ENCODE assay signal across 10 cellular contexts in the genomic region with DNA sequence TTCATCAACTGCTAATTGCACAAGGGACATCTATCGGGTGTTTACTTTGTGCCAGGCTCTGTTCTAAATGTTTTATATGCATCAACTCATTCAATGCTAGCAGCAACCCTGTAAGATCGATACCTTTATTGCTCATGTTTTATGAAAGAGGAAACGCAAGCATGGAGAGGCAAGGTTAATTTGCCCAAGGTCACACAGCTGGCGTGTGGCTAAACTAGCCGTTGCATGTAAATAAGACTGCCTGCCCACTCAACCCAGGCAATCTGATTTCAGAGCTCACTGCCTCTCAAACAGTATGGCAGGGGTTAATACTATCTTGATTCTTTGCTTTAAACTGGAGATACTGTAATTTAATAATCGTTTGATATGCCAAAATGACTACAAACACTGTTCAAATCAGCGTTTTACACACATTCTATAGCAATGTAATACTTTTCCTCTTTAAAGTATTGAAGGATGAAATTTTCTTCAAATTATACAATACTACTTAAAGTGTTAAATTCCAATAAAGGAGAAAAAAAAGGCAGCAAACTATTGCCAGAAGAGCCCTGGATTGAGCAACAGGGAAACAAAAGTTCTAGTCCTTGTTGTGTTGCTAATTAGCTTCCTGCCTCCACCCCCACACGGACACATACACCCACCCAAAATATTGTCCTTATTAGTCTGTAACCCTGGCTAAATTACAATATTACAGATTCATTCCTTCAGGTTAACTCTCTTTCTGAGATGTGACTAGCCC. TPM values are rescaled to one million over a fixed set of nuclear protein-coding genes. Genes with fewer than 3 reads are reported as not detected.
A peak's percentile ranks its signal among the peaks of the same experiment; 100 is the strongest.
DNase-seq lines count a peak whose midpoint lies in the region; ATAC-seq and TF ChIP-seq lines count a peak whose summit lies in the region.
"Had no signal": no experiment of that assay in that cellular context is flagged by ENCODE, and none has a peak within 500 bp of the region (broad histone marks: within the 10 kb centered on the region; RNA-seq: fewer than 3 reads in every experiment).

No MANE protein-coding gene starts in this region.

- intact Hi-C loops in natural killer cell (cut with micrococcal nuclease), result no loop called here

- H3K27ac Mint-ChIP-seq in natural killer cell, result no peak overlapping the region

- peaks cover 8% of the 10 kb centered on the region for H3K36me3 Mint-ChIP-seq in natural killer cell

- H3K4me3 Mint-ChIP-seq in natural killer cell, result no peak overlapping the region

- H3K4me3 ChIP-seq in H7 (ENCODE audit: insufficient read depth, low read depth, low read length), result no peak overlapping the region

- ATAC-seq in GM18519 (IDR thresholded peaks at IDR 0.05; ENCODE audit: low FRiP score, unreplicated experiment) (peak; percentile 72), GM21528 (IDR thresholded peaks at IDR 0.05; ENCODE audit: low FRiP score, unreplicated experiment) (peak; percentile 82), HG03442 (IDR thresholded peaks at IDR 0.05; ENCODE audit: unreplicated experiment) (peak; percentile 68), natural killer cell (no peak)

- no peaks in the 10 kb centered on the region for H3K36me3 ChIP-seq in H7 (replicated peaks; ENCODE audit: control insufficient read depth, insufficient read depth, low read length)

- no peak for TF ChIP-seq CTCF in VCaP (conservative IDR thresholded peaks at IDR 0.05)
- TF ChIP-seq CTCF in natural killer cell (IDR thresholded peaks at IDR 0.05), result no peak

- H3K4me1 Mint-ChIP-seq in natural killer cell, result no peaks in the 10 kb centered on the region

- peaks cover 0 to 5% of the 10 kb centered on the region in 2 donors for H3K9me3 Mint-ChIP-seq in natural killer cell

- H3K27me3 Mint-ChIP-seq in natural killer cell (ENCODE audit: low read depth in 2 of 2), result peaks cover 34 to 55% of the 10 kb centered on the region in 2 donors

- H3K27ac ChIP-seq in VCaP, result peak overlapping the region; percentile 24

- DNase-seq in SW480 (ENCODE audit: low spot score) (no peak), GOT3 (lab: John Stamatoyannopoulos, UW) (no peak), H7 (no peak), natural killer cell (no peak)
- DNase-seq: NCI-H187; stimulated activated CD8-positive, alpha-beta memory T cell treated with anti-CD3 and anti-CD28 coated beads, Interleukin-4, amount 100 ng/mL, for 48 hours had no signal

- no peaks in the 10 kb centered on the region for H3K27me3 ChIP-seq in H7 (ENCODE audit: control insufficient read depth, insufficient read depth, low read length)

RNA-seq across cellular contexts. Expression of a gene that starts 39.1 kb away (rescaled TPM):
- total RNA-seq in H7 (2014; rRNA removed; shearing (Covaris generic)), result 24.0 and 40.0 TPM in 2 replicates
- 100 to 1,000 TPM; 115 to 139 (median 126) TPM for total RNA-seq in natural killer cell

RNA-seq across cellular contexts. Expression of a gene that starts 44.7 kb away (rescaled TPM):
- 16.9 and 21.6 TPM in 2 replicates for total RNA-seq in H7 (2014; rRNA removed; shearing (Covaris generic))
- 100 to 1,000 TPM; 118 to 126 (median 119) TPM for total RNA-seq in natural killer cell

Comparison
In these comparisons a context has a peak if more than half of its experiments do, and no peak if none do; other contexts are left out.
1. ATAC-seq: peak in GM18519 (single experiment), GM21528 (single experiment) and HG03442 (single experiment); none in natural killer cell (0 of 3).